In genomic region chr15:55434989-55435825, GRCh38 we compare ENCODE assay signal across 8 cellular contexts. TPM values are rescaled to one million over a fixed set of nuclear protein-coding genes. Genes with fewer than 3 reads are reported as not detected.
DNase-seq lines count a peak whose midpoint lies in the region; ATAC-seq, FAIRE-seq and TF ChIP-seq lines count a peak whose summit lies in the region.

No MANE protein-coding gene starts in this region.

- H2BK20ac ChIP-seq in H1 (ENCODE audit: low read length) = no peak overlapping the region

- no peak overlapping the region for H4K5ac ChIP-seq in H1 (ENCODE audit: insufficient read length, low read depth, low read length)

- H3K14ac ChIP-seq in H1 (ENCODE audit: insufficient read length) = no peak overlapping the region

- peak; percentile 71 for FAIRE-seq in RCC 7860 (lab: Jason Lieb, UNC)
- peak; percentile 83 for FAIRE-seq in H1 (lab: Jason Lieb, UNC)

- no peaks in the 10 kb centered on the region for H3K79me1 ChIP-seq in H1 (ENCODE audit: low read depth, low read length)

- no peak overlapping the region for H2AFZ ChIP-seq in H1 (ENCODE audit: low read length)

- no peak overlapping the region for H2BK5ac ChIP-seq in H1 (ENCODE audit: low read depth, low read length)

- no peak overlapping the region for H3K27ac ChIP-seq in H1 (ENCODE audit: low read depth, low read length)
- no peak overlapping the region for H3K27ac ChIP-seq in ovary

- no peak overlapping the region for H3K9ac ChIP-seq in H1 (replicated peaks in 1 of 4; ENCODE audit: extremely low read depth in 1 of 4, low read depth in 3 of 4, low read length in 3 of 4)

- no peak overlapping the region for H2BK15ac ChIP-seq in H1 (ENCODE audit: low read length)

- H3K27me3 Mint-ChIP-seq in mesothelial cell of epicardium (ENCODE audit: low read depth) = no peaks in the 10 kb centered on the region

- TF ChIP-seq POLR2A in H1 (IDR thresholded peaks at IDR 0.05; ENCODE audit: control extremely low read depth in 1 of 2, low read depth in 2 of 2, low read length in 2 of 2) (no peak), ovary (IDR thresholded peaks at IDR 0.05) (no peak)

- H2AK5ac ChIP-seq in H1 (ENCODE audit: low read depth, low read length) = no peak overlapping the region

- TF ChIP-seq RAD21 in H1 (IDR thresholded peaks at IDR 0.05 in 1 of 2, conservative IDR thresholded peaks at IDR 0.05 in 1 of 2; ENCODE audit: low read depth in 2 of 2, low read length in 2 of 2) = peak; percentile 74 to 75

- H4K91ac ChIP-seq in H1 (replicated peaks; ENCODE audit: insufficient read length, low read length) = no peak overlapping the region

- no peaks in the 10 kb centered on the region for H3K9me3 ChIP-seq in H1 (ENCODE audit: insufficient read depth in 2 of 2, low read depth in 1 of 2, low read length in 1 of 2)
- no peaks in the 10 kb centered on the region for H3K9me3 ChIP-seq in ovary

- H3K36me3 Mint-ChIP-seq in mesothelial cell of epicardium = peaks cover 1% of the 10 kb centered on the region

- H3K79me2 ChIP-seq in H1 (ENCODE audit: control insufficient read depth in 1 of 2, insufficient read depth in 2 of 2, low read length in 2 of 2) = no peaks in the 10 kb centered on the region

- H3K27ac Mint-ChIP-seq in mesothelial cell of epicardium = no peak overlapping the region

- CTCF ChIA-PET in H1 (lab: Charles Lee; ENCODE audit: partially characterized antibody) = interaction anchor here (0.6 to 4.9 kb wide), 34 partner anchors 9 to 1624 kb away, joined by 3 to 29 read pairs (median 4); partner anchors contain the start of genes CCPG1, PIERCE2, PIGB and PIGBOS1

- no peaks in the 10 kb centered on the region for H3K23me2 ChIP-seq in H1 (ENCODE audit: low read depth, low read length)

- H4K8ac ChIP-seq in H1 (ENCODE audit: extremely low read depth, insufficient read depth, low read length) = no peak overlapping the region

- TF ChIP-seq EP300 in H1 (IDR thresholded peaks at IDR 0.05; ENCODE audit: borderline replicate concordance in 1 of 2, low read depth in 2 of 2, low read length in 2 of 2) (no peak), ovary (IDR thresholded peaks at IDR 0.05) (no peak)

- no peak overlapping the region for H3K4me2 ChIP-seq in H1 (ENCODE audit: insufficient read depth in 1 of 2, low read depth in 2 of 2, low read length in 2 of 2)

- H3K23ac ChIP-seq in H1 (ENCODE audit: insufficient read length) = no peak overlapping the region

- H3K36me3 ChIP-seq in H1 (ENCODE audit: control insufficient read depth in 2 of 4, insufficient read depth in 4 of 4, low read length in 3 of 4) (no peaks in the 10 kb centered on the region), ovary (no peaks in the 10 kb centered on the region)

- peak; percentile 71 for ATAC-seq in HG03432 (IDR thresholded peaks at IDR 0.05; ENCODE audit: unreplicated experiment)

- TF ChIP-seq CTCF in GM12873 (IDR thresholded peaks at IDR 0.05; ENCODE audit: insufficient read depth, low read depth, low read length, missing control alignments) = peak; percentile 57
- peak in 2 of 3 experiments; percentile 63 to 64; a peak in 3 of 4 replicates for TF ChIP-seq CTCF in H1 (IDR thresholded peaks at IDR 0.05; ENCODE audit: control extremely low read depth in 1 of 3, insufficient read depth in 1 of 3, low read depth in 1 of 3, low read length in 3 of 3)
- TF ChIP-seq CTCF in mesothelial cell of epicardium (IDR thresholded peaks at IDR 0.05; ENCODE audit: unreplicated experiment) = peak; percentile 58
- no peak for TF ChIP-seq CTCF in ovary (IDR thresholded peaks at IDR 0.05)

- no peaks in the 10 kb centered on the region for H3K9me3 Mint-ChIP-seq in mesothelial cell of epicardium

- H3K4me1 ChIP-seq in H1 (replicated peaks in 1 of 4; ENCODE audit: control insufficient read depth in 3 of 4, insufficient read depth in 4 of 4, low read length in 3 of 4) (no peaks in the 10 kb centered on the region), ovary (ENCODE audit: insufficient read depth) (no peaks in the 10 kb centered on the region)

- H3K4me1 Mint-ChIP-seq in mesothelial cell of epicardium = no peaks in the 10 kb centered on the region

- intact Hi-C loops in ovary (cut with DNase I) = loop anchor here in 1 of 4 donors (5.0 kb wide), 1 partner anchor 218 kb away; no protein-coding TSS in a partner anchor

- H3K27me3 ChIP-seq in H1 (replicated peaks in 1 of 4; ENCODE audit: control insufficient read depth in 3 of 4, extremely low read depth in 1 of 4, insufficient read depth in 3 of 4, low read length in 3 of 4) = no peaks in the 10 kb centered on the region
- no peaks in the 10 kb centered on the region for H3K27me3 ChIP-seq in ovary

- DNase-seq in AML-193 (lab: John Stamatoyannopoulos, UW) = peak; percentile 64 to 81
- DNase-seq in RCC 7860 (ENCODE audit: low spot score) = peak; percentile 17
- DNase-seq in H1 (ENCODE audit: low read depth in 1 of 2, low spot score in 2 of 2) = peak; percentile 7 to 35
- no peak for DNase-seq in mesothelial cell of epicardium (ENCODE audit: low spot score in 2 of 2, unreplicated experiment in 2 of 2)
- DNase-seq in ovary = no peak
- DNase-seq in NCI-H187 (lab: John Stamatoyannopoulos, UW) = no peak

- H3K4ac ChIP-seq in H1 (replicated peaks; ENCODE audit: insufficient read length, low read depth, low read length) = no peak overlapping the region

- WGBS in H1 (ENCODE audit: extremely low coverage in 1 of 2, insufficient coverage in 1 of 2, insufficient read length in 1 of 2, insufficient replicate concordance in 2 of 2, low coverage in 1 of 2, low lambda C conversion rate in 2 of 2, missing lambda C conversion rate in 1 of 2), 2 experiments = 47% methylated on average over 6 of the region's 6 CpGs; no CpG with 5 or more reads in 1 of the 2 experiments
- WGBS in ovary, 3 donors = 36 to 42% (median 40%) methylated on average over 6 of the region's 6 CpGs

- H2BK12ac ChIP-seq in H1 (ENCODE audit: low read depth, low read length) = no peak overlapping the region

- no peak overlapping the region for H3K4me3 ChIP-seq in H1 (ENCODE audit: extremely low read depth in 1 of 4, insufficient read depth in 2 of 4, low read depth in 3 of 4, low read length in 4 of 4)
- H3K4me3 ChIP-seq in ovary = no peak overlapping the region

- no peaks in the 10 kb centered on the region for H4K20me1 ChIP-seq in H1 (replicated peaks in 1 of 2; ENCODE audit: control insufficient read depth in 1 of 2, insufficient read depth in 2 of 2, low read length in 2 of 2)

- POLR2A ChIA-PET in H1 (lab: Charles Lee; ENCODE audit: partially characterized antibody) = interaction anchor here (0.6 kb wide), 1 partner anchor 119 kb away, joined by 3 read pairs; no protein-coding TSS in a partner anchor

- H3K4me3 Mint-ChIP-seq in mesothelial cell of epicardium = no peak overlapping the region

- no peak overlapping the region for H3K18ac ChIP-seq in H1 (ENCODE audit: extremely low read depth, low read length)

- H2BK120ac ChIP-seq in H1 (replicated peaks; ENCODE audit: low read depth, low read length) = no peak overlapping the region

- H3K56ac ChIP-seq in H1 (replicated peaks; ENCODE audit: insufficient read length, low read depth, low read length) = no peak overlapping the region

TF ChIP-seq in H1, 55 proteins besides CTCF, POLR2A, EP300 and RAD21:
- no peak for TF ChIP-seq ZNF274 (IDR thresholded peaks at IDR 0.05; ENCODE audit: borderline replicate concordance, extremely low read depth, low read length)
- TF ChIP-seq BRCA1 (IDR thresholded peaks at IDR 0.05; ENCODE audit: low read depth, low read length) = no peak
- no peak for TF ChIP-seq SP2 (IDR thresholded peaks at IDR 0.05; ENCODE audit: low read length)
- no peak for TF ChIP-seq PHF8 (conservative IDR thresholded peaks at IDR 0.05; ENCODE audit: low read depth, low read length)
- no peak for TF ChIP-seq RNF2 (IDR thresholded peaks at IDR 0.05; ENCODE audit: borderline replicate concordance, low read depth, low read length, missing control alignments, poor library complexity, severe bottlenecking)
- no peak for TF ChIP-seq MAFK (IDR thresholded peaks at IDR 0.05; ENCODE audit: low read depth, low read length)
- TF ChIP-seq ATF3 (IDR thresholded peaks at IDR 0.05; ENCODE audit: insufficient read depth, low read depth, low read length) = no peak
- TF ChIP-seq TBP (IDR thresholded peaks at IDR 0.05; ENCODE audit: low read depth, low read length) = no peak

RNA-seq across cellular contexts. Expression of gene PIERCE2, which starts 26.9 kb away (rescaled TPM):
- 1.4 and 2.7 TPM in 2 replicates for total RNA-seq in H1 (2021; fragmentation: NEBNext Ultra II Directional; extraction: Animal tissue kit (Norgen Biotek cat#: 25700))
- 1.1 and 1.9 TPM in 2 replicates for polyA plus RNA-seq in H1 (2011; rRNA removed)
- polyA plus RNA-seq in H1 (2011; cell fraction: cytosol; rRNA removed) = 1.8 TPM
- not detected for polyA plus RNA-seq in H1 (2011; cell fraction: nucleus; rRNA removed)
- 0.76 to 1.3 TPM (median 1.1 TPM) in 4 replicates for polyA plus RNA-seq in H1 (2012, experiment 1 of 2)
- polyA plus RNA-seq in H1 (2012, experiment 2 of 2) = 2.2 TPM
- 4.7 TPM for polyA plus RNA-seq in H1 (2013, experiment 1 of 2)
- polyA plus RNA-seq in H1 (2013, experiment 2 of 2) = 3.9 TPM
- polyA minus RNA-seq in H1 (2011; rRNA and poly(A)+ RNA removed) = not detected in 2 replicates
- polyA minus RNA-seq in H1 (2011; cell fraction: cytosol; rRNA and poly(A)+ RNA removed) = not detected
- not detected for polyA minus RNA-seq in H1 (2011; cell fraction: nucleus; rRNA and poly(A)+ RNA removed)
- 1.4 to 2.2 TPM (median 1.6 TPM) in 3 replicates for total RNA-seq in mesothelial cell of epicardium
- total RNA-seq in ovary = 1 to 10 TPM in 5 of 7 donors, under 1 TPM in 2; 0.35 to 3.9 (median 1.6) TPM
- 1 to 10 TPM; 1.5 to 2.6 TPM for polyA plus RNA-seq in ovary

RNA-seq across cellular contexts. Expression of gene CCPG1, which starts 27.0 kb away (rescaled TPM):
- 13.2 and 13.4 TPM in 2 replicates for total RNA-seq in H1 (2021; fragmentation: NEBNext Ultra II Directional; extraction: Animal tissue kit (Norgen Biotek cat#: 25700))
- polyA plus RNA-seq in H1 (2011; rRNA removed) (1.8 and 2.3 TPM in 2 replicates), ovary (10 to 100 TPM; 26.7 to 51.0 TPM)
- polyA plus RNA-seq in H1 (2011; cell fraction: cytosol; rRNA removed) = 4.2 TPM
- polyA plus RNA-seq in H1 (2011; cell fraction: nucleus; rRNA removed) = 2.5 TPM
- 5.8 to 8.6 TPM (median 6.7 TPM) in 4 replicates for polyA plus RNA-seq in H1 (2012, experiment 1 of 2)
- 0.30 TPM for polyA plus RNA-seq in H1 (2012, experiment 2 of 2)
- polyA plus RNA-seq in H1 (2013, experiment 1 of 2) = 21.9 TPM
- 24.8 TPM for polyA plus RNA-seq in H1 (2013, experiment 2 of 2)
- polyA minus RNA-seq in H1 (2011; rRNA and poly(A)+ RNA removed) = 6.1 and 18.5 TPM in 2 replicates
- polyA minus RNA-seq in H1 (2011; cell fraction: cytosol; rRNA and poly(A)+ RNA removed) = 8.8 TPM
- polyA minus RNA-seq in H1 (2011; cell fraction: nucleus; rRNA and poly(A)+ RNA removed) = 8.3 TPM
- total RNA-seq in mesothelial cell of epicardium (18.4 to 21.3 TPM (median 19.2 TPM) in 3 replicates), ovary (10 to 100 TPM; 27.8 to 55.3 (median 41.9) TPM)

Comparison
In these comparisons a context has a peak if more than half of its experiments do, and no peak if none do; other contexts are left out.
1. DNase-seq: peak in AML-193 (2 of 2), RCC 7860 (single experiment) and H1 (2 of 2); none in mesothelial cell of epicardium (0 of 2), ovary (0 of 5) and NCI-H187 (0 of 2).
2. CTCF ChIP-seq: peak in GM12873 (single experiment), H1 (2 of 3) and mesothelial cell of epicardium (single experiment); none in ovary (0 of 3).